14 cellular contexts compared by ENCODE assay signal in the genomic region with DNA sequence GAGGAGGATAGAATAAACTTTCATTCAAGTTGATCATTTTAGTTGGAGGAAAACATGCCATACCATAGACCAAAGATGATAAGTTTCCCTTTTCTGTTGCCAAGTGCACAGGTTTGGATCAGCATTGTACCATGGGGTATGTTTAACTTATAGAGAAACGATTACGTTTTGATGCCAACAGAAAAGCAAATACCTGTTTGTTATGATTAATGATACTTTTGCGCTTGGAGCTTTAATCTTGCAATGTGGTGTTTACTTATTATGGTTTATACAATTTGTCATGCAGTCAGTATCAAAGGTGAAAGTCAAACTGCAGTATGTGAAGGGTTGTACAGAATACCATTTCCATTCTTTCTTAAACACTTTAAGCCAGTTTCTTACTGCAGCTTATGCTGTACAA. TPM values are rescaled to one million over a fixed set of nuclear protein-coding genes. Genes with fewer than 3 reads are reported as not detected.
DNase-seq lines count a peak whose midpoint lies in the region; ATAC-seq, FAIRE-seq and TF ChIP-seq lines count a peak whose summit lies in the region.
"Had no signal": no experiment of that assay in that cellular context is flagged by ENCODE, and none has a peak within 500 bp of the region (broad histone marks: within the 10 kb centered on the region; RNA-seq: fewer than 3 reads in every experiment).

No MANE protein-coding gene starts in this region.

- no peak for TF ChIP-seq POLR2A in right lobe of liver (IDR thresholded peaks at IDR 0.05)

- H3K27ac ChIP-seq in Panc1 (ENCODE audit: low read length) (no peak overlapping the region), right lobe of liver (no peak overlapping the region)

- no peaks in the 10 kb centered on the region for H3K36me3 ChIP-seq in Panc1 (ENCODE audit: control insufficient read depth, insufficient read depth, low read length)
- H3K36me3 ChIP-seq in right lobe of liver: no peaks in the 10 kb centered on the region

- 13% methylated on average over 3 of the region's 3 CpGs for WGBS in right lobe of liver (ENCODE audit: insufficient coverage, low coverage, low lambda C conversion rate, missing lambda C conversion rate)

- in situ Hi-C loops in Panc1 (cut with HindIII; ENCODE audit: low pct_unique_long_range_greater_than_20kb, low sequenced_read_pairs): no loop called here

- FAIRE-seq in HTR-8/SVneo (lab: Jason Lieb, UNC): no peak
- FAIRE-seq: D721Med had no signal

- BruUV-seq in Panc1 (replicated peaks; lab: Mats Ljungman, UMichigan): no TSS peak

- H3K9me3 ChIP-seq in Panc1 (ENCODE audit: control insufficient read depth, insufficient read depth, low read depth, low read length) (no peaks in the 10 kb centered on the region), right lobe of liver (no peaks in the 10 kb centered on the region)

- H3K4me1 ChIP-seq in Panc1 (ENCODE audit: control insufficient read depth, insufficient read depth, low read length) (peaks cover 12% of the 10 kb centered on the region), right lobe of liver (peaks cover 0 to 8% (median 0%) of the 10 kb centered on the region in 4 donors)

- H3K4me3 ChIP-seq in Panc1 (ENCODE audit: low read depth in 2 of 2, low read length in 2 of 2) (no peak overlapping the region), right lobe of liver (no peak overlapping the region)
- H3K4me3 ChIP-seq: GM23338 had no signal

- POLR2A ChIA-PET in Panc1 (lab: Charles Lee): interaction anchor here (0.6 kb wide), 1 partner anchor 114 kb away, joined by 3 read pairs; no protein-coding TSS in a partner anchor

- CTCF ChIA-PET in Panc1 (lab: Charles Lee): no interaction called here

- intact Hi-C loops in Panc1 (cut with micrococcal nuclease; ENCODE audit: unreplicated experiment): no loop called here
- intact Hi-C loops in right lobe of liver (cut with DNase I): no loop called here

- ATAC-seq in Panc1 (peak; percentile 72), right lobe of liver (peak; percentile 44 to 91 (median 65))
- ATAC-seq: CD8-positive, alpha-beta T cell; GM23338 had no signal

- TF ChIP-seq CTCF in Panc1 (IDR thresholded peaks at IDR 0.05): no peak
- no peak for TF ChIP-seq CTCF in right lobe of liver (IDR thresholded peaks at IDR 0.05)

- H3K27me3 ChIP-seq in Panc1 (ENCODE audit: control insufficient read depth, insufficient read depth, low read length): no peaks in the 10 kb centered on the region
- H3K27me3 ChIP-seq in right lobe of liver: no peaks in the 10 kb centered on the region

- DNase-seq in NCI-H69 (lab: John Stamatoyannopoulos, UW) (peak; percentile 56), Panc1 (ENCODE audit: low read depth, low spot score) (no peak), right lobe of liver (no peak), putamen (ENCODE audit: low spot score) (no peak), cerebellum (ENCODE audit: low spot score) (no peak), HTR-8/SVneo (ENCODE audit: insufficient read length, low spot score) (no peak)
- DNase-seq: CD8-positive, alpha-beta T cell; COR-L47; DMS153; GF-D8; H7 had no signal

RNA-seq across cellular contexts. Expression of gene ARHGEF28, which starts 13.2 kb away (rescaled TPM):
- total RNA-seq in Panc1 (2021; ENCODE audit: unreplicated experiment) (34.8 TPM), right lobe of liver (10 to 100 TPM in 2 of 6 experiments, 1 to 10 TPM in 4; 3.0 to 14.9 (median 6.4) TPM), cerebellum (6.7 TPM)
- 14.1 TPM for polyA plus RNA-seq in Panc1 (2012; ENCODE audit: insufficient read length)
- total RNA-seq: CD8-positive, alpha-beta T cell had no signal
- polyA plus RNA-seq: CD14-positive monocyte had no signal

RNA-seq across cellular contexts. Expression of gene UTP15, which starts 47.3 kb away (rescaled TPM):
- total RNA-seq in Panc1 (2021; ENCODE audit: unreplicated experiment): 38.8 TPM
- 8.5 TPM for polyA plus RNA-seq in Panc1 (2012; ENCODE audit: insufficient read length)
- 10 to 100 TPM in 3 of 6 experiments, 1 to 10 TPM in 3; 6.0 to 16.5 (median 10.6) TPM for total RNA-seq in right lobe of liver
- 28.9 TPM for total RNA-seq in cerebellum

RNA-seq across cellular contexts. Expression of gene ANKRA2, which starts 47.4 kb away (rescaled TPM):
- total RNA-seq in Panc1 (2021; ENCODE audit: unreplicated experiment) (6.7 TPM), right lobe of liver (10 to 100 TPM in 1 of 6 experiments, 1 to 10 TPM in 5; 7.4 to 12.2 (median 9.0) TPM), cerebellum (39.8 TPM)
- 8.6 TPM for polyA plus RNA-seq in Panc1 (2012; ENCODE audit: insufficient read length)
